ENCODE assay signal across 22 cellular contexts in the genomic region with DNA sequence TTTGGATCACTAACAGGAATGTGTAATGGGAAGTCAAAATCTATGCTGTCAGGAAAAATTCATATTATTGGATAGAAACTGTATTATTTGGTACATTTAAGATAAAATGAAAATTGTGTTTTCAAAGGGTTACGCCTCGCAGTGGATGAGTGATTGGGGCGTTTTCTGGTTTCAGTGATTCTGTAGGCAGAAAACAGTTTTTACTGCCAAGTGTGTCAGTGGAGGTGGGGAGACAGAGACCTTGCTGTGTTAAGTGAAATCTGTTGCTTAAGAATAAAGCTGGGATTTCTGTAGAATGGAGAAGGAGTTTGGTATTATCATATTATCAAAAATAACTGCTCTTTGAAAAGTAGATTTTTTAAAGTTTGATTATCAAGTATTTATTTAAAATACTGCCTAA.
"Had no signal": no experiment of that assay in that cellular context is flagged by ENCODE, and none has a peak within 500 bp of the region (broad histone marks: within the 10 kb centered on the region; RNA-seq: fewer than 3 reads in every experiment).

No MANE protein-coding gene starts in this region.

- ATAC-seq: effector memory CD8-positive, alpha-beta T cell; esophagus mucosa; gastroesophageal sphincter; heart left ventricle; left lung; left ventricle myocardium superior; lower lobe of right lung; mucosa of descending colon had no signal

- H3K4me1 ChIP-seq: colonic mucosa, left lung, lower lobe of right lung had no signal

- DNase-seq: cerebellar nuclear complex; colonic mucosa; cortex of kidney; effector CD8-positive, alpha-beta T cell; effector memory CD8-positive, alpha-beta T cell; endodermal cell; erythroblast; esophagus squamous epithelium; foreskin fibroblast; foreskin melanocyte; heart left ventricle; immature natural killer cell; left cardiac atrium; left lung; left ventricle myocardium superior; lower lobe of right lung; mesenchymal stem cell; mucosa of descending colon had no signal

- H3K9me3 ChIP-seq: colonic mucosa, esophagus squamous epithelium, gastroesophageal sphincter, heart left ventricle, left lung, lower lobe of right lung, mucosa of descending colon had no signal

- H3K4me3 ChIP-seq: colonic mucosa, esophagus squamous epithelium, gastroesophageal sphincter, heart left ventricle, hepatocyte, left lung, lower lobe of right lung, mucosa of descending colon had no signal

- H3K27ac ChIP-seq: colonic mucosa, epithelial cell of prostate, esophagus squamous epithelium, gastroesophageal sphincter, heart left ventricle, hepatocyte, left lung, lower lobe of right lung had no signal

- H3K27me3 ChIP-seq: colonic mucosa, esophagus squamous epithelium, gastroesophageal sphincter, heart left ventricle, hepatocyte, left lung had no signal

- H3K36me3 ChIP-seq: colonic mucosa, esophagus squamous epithelium, gastroesophageal sphincter, heart left ventricle, left lung, lower lobe of right lung had no signal
